9 cellular contexts compared by ENCODE assay signal in genomic region chr11:75867778-75868374, GRCh38. TPM values are rescaled to one million over a fixed set of nuclear protein-coding genes. Genes with fewer than 3 reads are reported as not detected.
A peak's percentile ranks its signal among the peaks of the same experiment; 100 is the strongest.
DNase-seq lines count a peak whose midpoint lies in the region; ATAC-seq and TF ChIP-seq lines count a peak whose summit lies in the region.
"Had no signal": no experiment of that assay in that cellular context is flagged by ENCODE, and none has a peak within 500 bp of the region (broad histone marks: within the 10 kb centered on the region; RNA-seq: fewer than 3 reads in every experiment).

No MANE protein-coding gene starts in this region.

- H3K27ac Mint-ChIP-seq in HFFc6, result no peak overlapping the region
- H3K27ac Mint-ChIP-seq: activated naive CD4-positive, alpha-beta T cell treated with anti-CD3 and anti-CD28 coated beads, Interleukin-2, amount 50 U/mL, for 72 hours had no signal

- no peak for ATAC-seq in HG03354 (IDR thresholded peaks at IDR 0.05; ENCODE audit: poor library complexity, severe bottlenecking, unreplicated experiment)
- ATAC-seq: activated naive CD4-positive, alpha-beta T cell treated with anti-CD3 and anti-CD28 coated beads, Interleukin-2, amount 50 U/mL, for 72 hours had no signal

- H4K20me1 ChIP-seq in hepatocyte (ENCODE audit: insufficient read depth, poor library complexity, severe bottlenecking), result peaks cover 2% of the 10 kb centered on the region

- H3K9me2 ChIP-seq in hepatocyte (replicated peaks; ENCODE audit: insufficient read depth), result no peaks in the 10 kb centered on the region

- H3K27me3 ChIP-seq in Peyer's patch (no peaks in the 10 kb centered on the region), hepatocyte (no peaks in the 10 kb centered on the region)

- H3K4me3 ChIP-seq in Peyer's patch, result no peak overlapping the region
- H3K4me3 ChIP-seq in hepatocyte, result no peak overlapping the region

- no peaks in the 10 kb centered on the region; the same call in 1 of the 2 replicates for H3K4me1 Mint-ChIP-seq in HFFc6 (ENCODE audit: low read depth)

- no peak overlapping the region for H2AFZ ChIP-seq in hepatocyte

- H3K4me2 ChIP-seq in hepatocyte, result no peak overlapping the region

- peak; percentile 95 for TF ChIP-seq CTCF in HFFc6 (IDR thresholded peaks at IDR 0.05)
- peak; percentile 77 to 97 (median 88) for TF ChIP-seq CTCF in Peyer's patch (IDR thresholded peaks at IDR 0.05)
- TF ChIP-seq CTCF in hepatocyte (IDR thresholded peaks at IDR 0.05; ENCODE audit: poor library complexity), result peak; percentile 88

- H3K27ac ChIP-seq in Peyer's patch (no peak overlapping the region), hepatocyte (no peak overlapping the region)

- no peaks in the 10 kb centered on the region for H3K36me3 Mint-ChIP-seq in HFFc6 (ENCODE audit: low read depth)
- H3K36me3 Mint-ChIP-seq: activated naive CD4-positive, alpha-beta T cell treated with anti-CD3 and anti-CD28 coated beads, Interleukin-2, amount 50 U/mL, for 72 hours had no signal

- H3K4me1 ChIP-seq in Peyer's patch, result peaks cover 0 to 6% (median 0%) of the 10 kb centered on the region in 4 donors
- peaks cover 17% of the 10 kb centered on the region for H3K4me1 ChIP-seq in hepatocyte (ENCODE audit: insufficient read depth)

- peaks cover 9% of the 10 kb centered on the region for H3K79me2 ChIP-seq in hepatocyte

- DNase-seq in DMS114 treated with DMSO at 0.1 percent for 48 hours (lab: John Stamatoyannopoulos, UW; ENCODE audit: unreplicated experiment) (peak; percentile 21), HFFc6 (peak; percentile 57), Peyer's patch (peak in 2 of 3 donors; percentile 54 to 72), astrocyte of the hippocampus (ENCODE audit: low read depth, low spot score) (peak; percentile 66), hepatocyte (ENCODE audit: low spot score) (peak; percentile 71), smooth muscle cell of the brain vasculature (ENCODE audit: low read depth, low spot score) (peak; percentile 26), OCI-M2 (lab: John Stamatoyannopoulos, UW; ENCODE audit: unreplicated experiment) (no peak)

- no peaks in the 10 kb centered on the region; the same call in 1 of the 2 replicates for H3K27me3 Mint-ChIP-seq in HFFc6 (ENCODE audit: insufficient read depth)

- no peak for TF ChIP-seq POLR2A in Peyer's patch (IDR thresholded peaks at IDR 0.05)

- H3K36me3 ChIP-seq in Peyer's patch (no peaks in the 10 kb centered on the region), hepatocyte (replicated peaks; ENCODE audit: insufficient read depth, low read depth) (no peaks in the 10 kb centered on the region)

- no peak overlapping the region for H3K4me3 Mint-ChIP-seq in HFFc6

- WGBS in hepatocyte (ENCODE audit: low lambda C conversion rate, missing lambda C conversion rate), result 43% methylated on average over 6 of the region's 6 CpGs

- no peaks in the 10 kb centered on the region for H3K9me3 Mint-ChIP-seq in HFFc6
- H3K9me3 Mint-ChIP-seq: activated naive CD4-positive, alpha-beta T cell treated with anti-CD3 and anti-CD28 coated beads, Interleukin-2, amount 50 U/mL, for 72 hours had no signal

- H3K9me3 ChIP-seq in Peyer's patch, result no peaks in the 10 kb centered on the region
- no peaks in the 10 kb centered on the region for H3K9me3 ChIP-seq in hepatocyte (ENCODE audit: low read depth)

RNA-seq across cellular contexts. Expression of gene UVRAG, which starts 52.9 kb away (rescaled TPM):
- 10 to 100 TPM in 4 of 6 experiments, 1 to 10 TPM in 2; 9.4 to 12.9 (median 10.7) TPM for total RNA-seq in HFFc6 (2021; fragmentation: NEBNext Ultra II Directional; extraction: Animal tissue kit (Norgen Biotek cat#: 25700))
- total RNA-seq in Peyer's patch, result 10 to 100 TPM; 13.8 to 64.4 (median 22.1) TPM
- total RNA-seq in hepatocyte, result 25.2 and 36.5 TPM in 2 replicates
- 15.3 and 21.1 TPM in 2 replicates for polyA plus RNA-seq in hepatocyte
